In the genomic region with DNA sequence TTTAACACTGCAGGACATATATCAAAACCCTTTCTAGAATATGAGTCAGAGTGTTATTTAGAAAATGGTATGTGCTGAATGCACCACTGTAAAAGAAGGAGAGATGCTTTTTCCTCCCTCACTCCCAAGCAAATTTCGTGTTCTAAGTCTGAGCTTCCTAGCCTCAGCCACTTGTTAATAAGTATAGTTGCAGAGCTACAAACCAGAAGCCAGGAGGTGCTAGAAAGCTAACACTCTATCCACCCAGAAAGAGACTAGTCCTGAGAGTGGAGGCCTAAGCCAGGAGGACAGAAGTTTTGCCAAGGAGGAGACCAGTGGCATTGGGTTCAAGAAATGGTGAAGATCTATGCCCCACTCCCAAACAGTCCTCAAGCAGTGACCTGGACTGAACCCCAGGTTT, we compare ENCODE assay signal across 10 cellular contexts. TPM values are rescaled to one million over a fixed set of nuclear protein-coding genes. Genes with fewer than 3 reads are reported as not detected.
A peak's percentile ranks its signal among the peaks of the same experiment; 100 is the strongest.
DNase-seq lines count a peak whose midpoint lies in the region; ATAC-seq, FAIRE-seq and TF ChIP-seq lines count a peak whose summit lies in the region.
"Had no signal": no experiment of that assay in that cellular context is flagged by ENCODE, and none has a peak within 500 bp of the region (broad histone marks: within the 10 kb centered on the region; RNA-seq: fewer than 3 reads in every experiment).

No MANE protein-coding gene starts in this region.

- H3K36me3 ChIP-seq in HepG2 (replicated peaks in 1 of 2; ENCODE audit: control insufficient read depth in 1 of 2, insufficient read depth in 2 of 2, low read length in 2 of 2): no peaks in the 10 kb centered on the region

- no peak for TF ChIP-seq RAD21 in HepG2 (CRISPR knock-in tag; IDR thresholded peaks at IDR 0.05)

- H3K4me2 ChIP-seq in HepG2 (ENCODE audit: low read depth, low read length): no peak overlapping the region

- H2AFZ ChIP-seq in HepG2 (ENCODE audit: low read length): no peak overlapping the region

- no peak overlapping the region for H3K27ac Mint-ChIP-seq in T-helper 17 cell
- H3K27ac Mint-ChIP-seq: naive thymus-derived CD8-positive, alpha-beta T cell had no signal

- no peak for TF ChIP-seq EP300 in HepG2 (IDR thresholded peaks at IDR 0.05; ENCODE audit: low read depth in 2 of 2, low read length in 2 of 2)
- TF ChIP-seq EP300 in HepG2 (CRISPR knock-in tag; IDR thresholded peaks at IDR 0.05; ENCODE audit: borderline replicate concordance): no peak

- DNase-seq in EL: peak; percentile 19
- peak; percentile 52 for DNase-seq in HCEC 1CT
- DNase-seq in SW480 (ENCODE audit: low spot score): peak; percentile 16
- peak; percentile 16 for DNase-seq in HepG2 (ENCODE audit: low spot score)
- DNase-seq in stimulated activated CD4-positive, alpha-beta T cell treated with anti-CD3 and anti-CD28 coated beads, Interleukin-2, amount 100 ng/mL, for 48 hours: no peak
- no peak for DNase-seq in central memory CD4-positive, alpha-beta T cell
- no peak for DNase-seq in T-helper 17 cell
- DNase-seq: naive thymus-derived CD8-positive, alpha-beta T cell had no signal

- H3K4me1 Mint-ChIP-seq in T-helper 17 cell: no peaks in the 10 kb centered on the region
- H3K4me1 Mint-ChIP-seq: naive thymus-derived CD8-positive, alpha-beta T cell had no signal

- TF ChIP-seq CTCF in HepG2 (CRISPR knock-in tag; IDR thresholded peaks at IDR 0.05): peak; percentile 35

- H4K20me1 ChIP-seq in HepG2 (ENCODE audit: insufficient read depth, low read length): no peaks in the 10 kb centered on the region

- no peak overlapping the region for H3K27ac ChIP-seq in HepG2 (ENCODE audit: extremely low read length, insufficient read depth, low read length)

- H3K4me3 Mint-ChIP-seq in T-helper 17 cell: no peak overlapping the region
- H3K4me3 Mint-ChIP-seq: naive thymus-derived CD8-positive, alpha-beta T cell had no signal

- no peaks in the 10 kb centered on the region for H3K79me2 ChIP-seq in HepG2 (ENCODE audit: insufficient read depth, low read length)

- no peak for FAIRE-seq in HepG2 (lab: Jason Lieb, UNC)
- FAIRE-seq: TTC549 had no signal

- H3K27me3 ChIP-seq in HepG2 (ENCODE audit: control insufficient read depth in 1 of 2, insufficient read depth in 2 of 2, low read length in 2 of 2): peaks cover 0 to 3% of the 10 kb centered on the region in 2 experiments; a peak in 2 of 5 replicates

- 0% methylated on average over 1 of the region's 1 CpG for WGBS in HepG2 (ENCODE audit: low lambda C conversion rate)

- H3K36me3 Mint-ChIP-seq in T-helper 17 cell (ENCODE audit: low read depth): no peaks in the 10 kb centered on the region
- H3K36me3 Mint-ChIP-seq: naive thymus-derived CD8-positive, alpha-beta T cell had no signal

- intact Hi-C loops in HepG2 (cut with micrococcal nuclease; ENCODE audit: unreplicated experiment): loop anchor here (10.0 kb wide), 3 partner anchors 84 to 524 kb away; partner anchors contain the start of genes HLTF and TM4SF4

- in situ Hi-C loops in HepG2 (cut with HindIII; ENCODE audit: extremely low pct_ligation_motif_present, low pct_unique_long_range_greater_than_20kb): loop anchor here (10.0 kb wide), 2 partner anchors 164 to 534 kb away; no protein-coding TSS in a partner anchor

- POLR2A ChIA-PET in HepG2 (lab: Yijun Ruan, JAX): no interaction called here

- H3K9ac ChIP-seq in HepG2 (ENCODE audit: insufficient read depth, low read depth, low read length): no peak overlapping the region

- no TSS peak for BruUV-seq in HepG2 (replicated peaks; lab: Mats Ljungman, UMichigan)

- H3K27me3 Mint-ChIP-seq in T-helper 17 cell: peaks cover 11% of the 10 kb centered on the region

- peak; percentile 72 for ATAC-seq in HepG2
- no peak for ATAC-seq in T-helper 17 cell
- no peak for ATAC-seq in GM19328 (IDR thresholded peaks at IDR 0.05; ENCODE audit: unreplicated experiment)
- ATAC-seq: naive thymus-derived CD8-positive, alpha-beta T cell had no signal

- H3K9me3 ChIP-seq in HepG2 (ENCODE audit: low read length): no peaks in the 10 kb centered on the region
- no peaks in the 10 kb centered on the region for H3K9me3 ChIP-seq in T-helper 17 cell (ENCODE audit: control insufficient read depth, low read length, poor library complexity, severe bottlenecking)

- H3K4me3 ChIP-seq in HepG2 (replicated peaks in 1 of 3; ENCODE audit: insufficient read depth in 1 of 3, low read depth in 2 of 3, low read length in 3 of 3): no peak overlapping the region

- peaks cover 15% of the 10 kb centered on the region for H3K4me1 ChIP-seq in HepG2 (ENCODE audit: insufficient read depth, low read length)

- TF ChIP-seq POLR2A in HepG2 (IDR thresholded peaks at IDR 0.05; ENCODE audit: insufficient read depth in 1 of 2, low read depth in 2 of 2, low read length in 2 of 2): no peak

- CTCF ChIA-PET in HepG2 (lab: Yijun Ruan, JAX; ENCODE audit: low intra/inter-chr PET ratio, low total read pairs): no interaction called here

TF ChIP-seq in HepG2, 621 proteins besides CTCF, POLR2A, EP300 and RAD21 (continues in another document):
- no peak for TF ChIP-seq ZNF274 (CRISPR knock-in tag; IDR thresholded peaks at IDR 0.05)
- TF ChIP-seq, protein P1, sequence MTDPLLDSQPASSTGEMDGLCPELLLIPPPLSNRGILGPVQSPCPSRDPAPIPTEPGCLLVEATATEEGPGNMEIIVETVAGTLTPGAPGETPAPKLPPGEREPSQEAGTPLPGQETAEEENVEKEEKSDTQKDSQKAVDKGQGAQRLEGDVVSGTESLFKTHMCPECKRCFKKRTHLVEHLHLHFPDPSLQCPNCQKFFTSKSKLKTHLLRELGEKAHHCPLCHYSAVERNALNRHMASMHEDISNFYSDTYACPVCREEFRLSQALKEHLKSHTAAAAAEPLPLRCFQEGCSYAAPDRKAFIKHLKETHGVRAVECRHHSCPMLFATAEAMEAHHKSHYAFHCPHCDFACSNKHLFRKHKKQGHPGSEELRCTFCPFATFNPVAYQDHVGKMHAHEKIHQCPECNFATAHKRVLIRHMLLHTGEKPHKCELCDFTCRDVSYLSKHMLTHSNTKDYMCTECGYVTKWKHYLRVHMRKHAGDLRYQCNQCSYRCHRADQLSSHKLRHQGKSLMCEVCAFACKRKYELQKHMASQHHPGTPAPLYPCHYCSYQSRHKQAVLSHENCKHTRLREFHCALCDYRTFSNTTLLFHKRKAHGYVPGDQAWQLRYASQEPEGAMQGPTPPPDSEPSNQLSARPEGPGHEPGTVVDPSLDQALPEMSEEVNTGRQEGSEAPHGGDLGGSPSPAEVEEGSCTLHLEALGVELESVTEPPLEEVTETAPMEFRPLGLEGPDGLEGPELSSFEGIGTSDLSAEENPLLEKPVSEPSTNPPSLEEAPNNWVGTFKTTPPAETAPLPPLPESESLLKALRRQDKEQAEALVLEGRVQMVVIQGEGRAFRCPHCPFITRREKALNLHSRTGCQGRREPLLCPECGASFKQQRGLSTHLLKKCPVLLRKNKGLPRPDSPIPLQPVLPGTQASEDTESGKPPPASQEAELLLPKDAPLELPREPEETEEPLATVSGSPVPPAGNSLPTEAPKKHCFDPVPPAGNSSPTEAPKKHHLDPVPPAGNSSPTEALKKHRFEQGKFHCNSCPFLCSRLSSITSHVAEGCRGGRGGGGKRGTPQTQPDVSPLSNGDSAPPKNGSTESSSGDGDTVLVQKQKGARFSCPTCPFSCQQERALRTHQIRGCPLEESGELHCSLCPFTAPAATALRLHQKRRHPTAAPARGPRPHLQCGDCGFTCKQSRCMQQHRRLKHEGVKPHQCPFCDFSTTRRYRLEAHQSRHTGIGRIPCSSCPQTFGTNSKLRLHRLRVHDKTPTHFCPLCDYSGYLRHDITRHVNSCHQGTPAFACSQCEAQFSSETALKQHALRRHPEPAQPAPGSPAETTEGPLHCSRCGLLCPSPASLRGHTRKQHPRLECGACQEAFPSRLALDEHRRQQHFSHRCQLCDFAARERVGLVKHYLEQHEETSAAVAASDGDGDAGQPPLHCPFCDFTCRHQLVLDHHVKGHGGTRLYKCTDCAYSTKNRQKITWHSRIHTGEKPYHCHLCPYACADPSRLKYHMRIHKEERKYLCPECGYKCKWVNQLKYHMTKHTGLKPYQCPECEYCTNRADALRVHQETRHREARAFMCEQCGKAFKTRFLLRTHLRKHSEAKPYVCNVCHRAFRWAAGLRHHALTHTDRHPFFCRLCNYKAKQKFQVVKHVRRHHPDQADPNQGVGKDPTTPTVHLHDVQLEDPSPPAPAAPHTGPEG (CRISPR knock-in tag; IDR thresholded peaks at IDR 0.05): no peak

RNA-seq across cellular contexts. Expression of gene GYG1, which starts 40.5 kb away (rescaled TPM):
- total RNA-seq in HepG2 (2016; rRNA removed; fragmentation: Illumina TruSeq; extraction: Trizol) (28.1 and 52.1 TPM in 2 replicates), T-helper 17 cell (10 to 100 TPM; 22.3 to 27.4 TPM)
- 29.8 and 30.1 TPM in 2 replicates for total RNA-seq in HepG2 (2016; cell fraction: cytosol; rRNA removed; fragmentation: Illumina TruSeq; extraction: Trizol; ENCODE audit: low read depth)
- 29.9 and 49.6 TPM in 2 replicates for total RNA-seq in HepG2 (2016; cell fraction: insoluble cytoplasmic fraction; rRNA removed; fragmentation: Illumina TruSeq; extraction: Trizol)
- total RNA-seq in HepG2 (2016; cell fraction: membrane; rRNA removed; fragmentation: Illumina TruSeq; extraction: Trizol): 48.6 and 49.9 TPM in 2 replicates
- 19.3 and 23.2 TPM in 2 replicates for total RNA-seq in HepG2 (2016; cell fraction: nucleus; rRNA removed; fragmentation: Illumina TruSeq; extraction: Trizol)
- 12.6 and 15.7 TPM in 2 replicates for polyA plus RNA-seq in HepG2 (2011; rRNA removed)
- polyA plus RNA-seq in HepG2 (2011; cell fraction: cytosol; rRNA removed): 12.4 and 14.4 TPM in 2 replicates
- polyA plus RNA-seq in HepG2 (2011; cell fraction: nucleus; rRNA removed): 6.8 and 22.5 TPM in 2 replicates
- 25.0 and 29.0 TPM in 2 replicates for polyA plus RNA-seq in HepG2 (2012)
- polyA plus RNA-seq in HepG2 (2016; cell fraction: cytosol; fragmentation: Illumina TruSeq; extraction: Trizol; ENCODE audit: low read depth): 37.1 and 42.6 TPM in 2 replicates
- 61.5 and 63.2 TPM in 2 replicates for polyA plus RNA-seq in HepG2 (2016; cell fraction: insoluble cytoplasmic fraction; fragmentation: Illumina TruSeq; extraction: Trizol; ENCODE audit: low read depth)
- 44.2 and 46.2 TPM in 2 replicates for polyA plus RNA-seq in HepG2 (2016; cell fraction: membrane; fragmentation: Illumina TruSeq; extraction: Trizol; ENCODE audit: low read depth)
- polyA plus RNA-seq in HepG2 (2016; cell fraction: nucleus; fragmentation: Illumina TruSeq; extraction: Trizol; ENCODE audit: insufficient read depth, low read depth): 28.3 and 28.8 TPM in 2 replicates
- polyA minus RNA-seq in HepG2 (2011; rRNA and poly(A)+ RNA removed; ENCODE audit: low replicate concordance): 20.7 and 24.7 TPM in 2 replicates
- 20.1 and 21.1 TPM in 2 replicates for polyA minus RNA-seq in HepG2 (2011; cell fraction: cytosol; rRNA and poly(A)+ RNA removed)
- polyA minus RNA-seq in HepG2 (2011; cell fraction: nucleus; rRNA and poly(A)+ RNA removed): 16.4 and 23.9 TPM in 2 replicates

Comparison
In these comparisons a context has a peak if more than half of its experiments do, and no peak if none do; other contexts are left out.
1. DNase-seq: peak in EL (single experiment), HCEC 1CT (single experiment), SW480 (single experiment) and HepG2 (single experiment); none in stimulated activated CD4-positive, alpha-beta T cell treated with anti-CD3 and anti-CD28 coated beads, Interleukin-2, amount 100 ng/mL, for 48 hours (0 of 2), central memory CD4-positive, alpha-beta T cell (single experiment) and T-helper 17 cell (0 of 3).